ENCODE assay signal across 23 cellular contexts in the genomic region with DNA sequence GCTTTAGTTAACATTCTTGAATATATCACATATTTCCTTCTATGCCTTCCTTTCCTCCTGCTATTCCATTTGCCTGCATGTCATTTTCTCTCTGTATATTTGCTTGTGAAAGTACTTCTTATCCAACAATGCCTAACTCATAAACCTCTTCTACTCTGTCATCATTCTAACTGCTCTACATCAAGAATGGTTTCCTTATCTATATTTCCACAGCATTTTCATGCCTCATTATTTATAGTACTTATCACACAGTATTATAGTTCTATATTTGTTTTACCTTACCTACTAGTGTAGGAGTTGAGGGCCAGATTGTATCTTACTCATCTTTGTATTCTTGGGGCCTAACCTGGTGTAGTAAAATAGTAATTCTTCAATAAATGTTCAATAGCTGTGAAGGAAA.
"Had no signal": no experiment of that assay in that cellular context is flagged by ENCODE, and none has a peak within 500 bp of the region (broad histone marks: within the 10 kb centered on the region; RNA-seq: fewer than 3 reads in every experiment).

No MANE protein-coding gene starts in this region.

- H3K27me3 ChIP-seq: MG63, SJCRH30 had no signal

- H3K4me1 ChIP-seq: SJCRH30 had no signal

- ATAC-seq: HepG2, Panc1, PC-3, SK-N-SH treated with all-trans-retinoic acid at 6 μM for 48 hours had no signal

- H3K27ac ChIP-seq: RWPE1, SJCRH30 had no signal

- H3K4me3 ChIP-seq: MG63, SJCRH30 had no signal

- DNase-seq: IMR-90, Karpas-422, KG1, MG63, NCI-H1092 treated with DMSO at 0.1 percent for 48 hours, NCI-H1436, NCI-H187, NCI-H2029, NCI-H2081 treated with DMSO at 0.1 percent for 48 hours, NCI-H2171, NCI-H226, NCI-H446, NCI-H510A, NCI-H524 treated with DMSO at 0.1 percent for 48 hours, NCI-H69, NCI-H774, PC-3, SHP77 treated with DMSO at 0.1 percent for 48 hours, SJCRH30 had no signal

- H3K9me3 ChIP-seq: MG63, SJCRH30 had no signal
